ENCODE assay signal across 28 cellular contexts in genomic region chr12:60997979-60998378, GRCh38.
"Had no signal": no experiment of that assay in that cellular context is flagged by ENCODE, and none has a peak within 500 bp of the region (broad histone marks: within the 10 kb centered on the region; RNA-seq: fewer than 3 reads in every experiment).

No MANE protein-coding gene starts in this region.

- H3K36me3 ChIP-seq: stomach, suprapubic skin, thoracic aorta, thyroid gland, tibial artery, tibial nerve, transverse colon, upper lobe of left lung, upper lobe of right lung, uterus, vagina had no signal

- H3K4me3 Mint-ChIP-seq: stimulated activated effector memory CD8-positive, alpha-beta T cell treated with anti-CD3 and anti-CD28 coated beads, Interleukin-12 subunit alpha, Interleukin-12 subunit beta, amount 100 ng/mL, for 72 hours; stimulated activated memory B cell treated with anti-CD40 and anti-IgM and Interleukin-4, amounts not matched to agents 10 μg/mL and 1 μg/mL and 100 μg/mL, for 72 hours; stimulated activated naive B cell treated with anti-CD40 and anti-IgM and Interleukin-4, amounts not matched to agents 10 μg/mL and 1 μg/mL and 100 μg/mL, for 72 hours; stimulated activated naive CD8-positive, alpha-beta T cell treated with anti-CD3 and anti-CD28 coated beads, Interleukin-15, amount 100 ng/mL, for 72 hours; stimulated activated naive CD8-positive, alpha-beta T cell treated with anti-CD3 and anti-CD28 coated beads, Interleukin-15, Interleukin-2, amounts not matched to agents 100 ng/mL and 50 ng/mL, for 24 hours; type B pancreatic cell had no signal

- H3K27me3 ChIP-seq: stomach, suprapubic skin, testis, thyroid gland, tibial artery, tibial nerve, transverse colon, upper lobe of left lung, upper lobe of right lung, uterus, vagina had no signal

- H3K4me3 ChIP-seq: stomach, suprapubic skin, testis, thoracic aorta, thyroid gland, tibial artery, tibial nerve, transverse colon, upper lobe of left lung, upper lobe of right lung, uterus, vagina had no signal

- H3K9me3 ChIP-seq: suprapubic skin, testis, thoracic aorta, thyroid gland, tibial artery, transverse colon, uterus, vagina had no signal

- ATAC-seq: stimulated activated effector memory CD8-positive, alpha-beta T cell treated with anti-CD3 and anti-CD28 coated beads, Interleukin-12 subunit alpha, Interleukin-12 subunit beta, amount 100 ng/mL, for 72 hours; stimulated activated memory B cell treated with anti-CD40 and anti-IgM and Interleukin-4, amounts not matched to agents 10 μg/mL and 1 μg/mL and 100 μg/mL, for 72 hours; stimulated activated naive B cell treated with anti-CD40 and anti-IgM and Interleukin-4, amounts not matched to agents 10 μg/mL and 1 μg/mL and 100 μg/mL, for 72 hours; stimulated activated naive CD8-positive, alpha-beta T cell treated with anti-CD3 and anti-CD28 coated beads, Interleukin-15, amount 100 ng/mL, for 72 hours; stimulated activated naive CD8-positive, alpha-beta T cell treated with anti-CD3 and anti-CD28 coated beads, Interleukin-15, Interleukin-2, amounts not matched to agents 100 U/mL and 50 U/mL, for 24 hours; upper lobe of right lung had no signal

- H3K27ac ChIP-seq: stomach, suprapubic skin, testis, thoracic aorta, thyroid gland, tibial artery, tibial nerve, transverse colon, upper lobe of left lung, upper lobe of right lung, uterus, vagina had no signal

- H3K9me3 Mint-ChIP-seq: type B pancreatic cell had no signal

- H3K36me3 Mint-ChIP-seq: stimulated activated effector memory CD8-positive, alpha-beta T cell treated with anti-CD3 and anti-CD28 coated beads, Interleukin-12 subunit alpha, Interleukin-12 subunit beta, amount 100 ng/mL, for 72 hours; stimulated activated memory B cell treated with anti-CD40 and anti-IgM and Interleukin-4, amounts not matched to agents 10 μg/mL and 1 μg/mL and 100 μg/mL, for 72 hours; stimulated activated naive B cell treated with anti-CD40 and anti-IgM and Interleukin-4, amounts not matched to agents 10 μg/mL and 1 μg/mL and 100 μg/mL, for 72 hours; type B pancreatic cell had no signal

- H3K27me3 Mint-ChIP-seq: stimulated activated memory B cell treated with anti-CD40 and anti-IgM and Interleukin-4, amounts not matched to agents 10 μg/mL and 1 μg/mL and 100 μg/mL, for 72 hours; stimulated activated naive B cell treated with anti-CD40 and anti-IgM and Interleukin-4, amounts not matched to agents 10 μg/mL and 1 μg/mL and 100 μg/mL, for 72 hours; stimulated activated naive CD8-positive, alpha-beta T cell treated with anti-CD3 and anti-CD28 coated beads, Interleukin-15, amount 100 ng/mL, for 72 hours; stimulated activated naive CD8-positive, alpha-beta T cell treated with anti-CD3 and anti-CD28 coated beads, Interleukin-15, Interleukin-2, amounts not matched to agents 100 ng/mL and 50 ng/mL, for 24 hours; type B pancreatic cell had no signal

- H3K27ac Mint-ChIP-seq: stimulated activated effector memory CD8-positive, alpha-beta T cell treated with anti-CD3 and anti-CD28 coated beads, Interleukin-12 subunit alpha, Interleukin-12 subunit beta, amount 100 ng/mL, for 72 hours; stimulated activated memory B cell treated with anti-CD40 and anti-IgM and Interleukin-4, amounts not matched to agents 10 μg/mL and 1 μg/mL and 100 μg/mL, for 72 hours; stimulated activated naive B cell treated with anti-CD40 and anti-IgM and Interleukin-4, amounts not matched to agents 10 μg/mL and 1 μg/mL and 100 μg/mL, for 72 hours; stimulated activated naive CD8-positive, alpha-beta T cell treated with anti-CD3 and anti-CD28 coated beads, Interleukin-15, amount 100 ng/mL, for 72 hours; stimulated activated naive CD8-positive, alpha-beta T cell treated with anti-CD3 and anti-CD28 coated beads, Interleukin-15, Interleukin-2, amounts not matched to agents 100 ng/mL and 50 ng/mL, for 24 hours; type B pancreatic cell had no signal

- DNase-seq: stimulated activated CD4-positive, alpha-beta T cell treated with anti-CD3 and anti-CD28 coated beads, Interleukin-2, amount 100 ng/mL, for 48 hours; stimulated activated CD4-positive, alpha-beta T cell treated with anti-CD3 and anti-CD28 coated beads, Interleukin-4, amount 100 ng/mL, for 1 hour; stimulated activated CD4-positive, alpha-beta T cell treated with anti-CD3 and anti-CD28 coated beads, Interleukin-4, amount 100 ng/mL, for 24 hours; stimulated activated CD4-positive, alpha-beta T cell treated with anti-CD3 and anti-CD28 coated beads, Interleukin-4, amount 100 ng/mL, for 4 hours; stimulated activated CD8-positive, alpha-beta memory T cell treated with anti-CD3 and anti-CD28 coated beads, Interleukin-4, amount 100 ng/mL, for 48 hours; stimulated activated naive B cell treated with anti-CD40 and anti-IgM and Interleukin-4, amounts not matched to agents 10 μg/mL and 1 μg/mL and 100 μg/mL, for 72 hours; stimulated activated naive CD4-positive, alpha-beta T cell; stimulated activated naive CD4-positive, alpha-beta T cell treated with Interleukin-2 at 50 U/mL for 16 hours; stimulated activated naive CD8-positive, alpha-beta T cell treated with anti-CD3 and anti-CD28 coated beads, Interleukin-15, amount 100 ng/mL, for 72 hours; stimulated activated naive CD8-positive, alpha-beta T cell treated with anti-CD3 and anti-CD28 coated beads, Interleukin-15, Interleukin-2, amounts not matched to agents 100 U/mL and 50 U/mL, for 24 hours; stomach; substantia nigra; testis; thyroid gland; tibial artery; transverse colon; trophoblast cell; upper lobe of left lung; upper lobe of right lung; uterus had no signal

- H3K4me1 Mint-ChIP-seq: stimulated activated effector memory CD8-positive, alpha-beta T cell treated with anti-CD3 and anti-CD28 coated beads, Interleukin-12 subunit alpha, Interleukin-12 subunit beta, amount 100 ng/mL, for 72 hours; stimulated activated memory B cell treated with anti-CD40 and anti-IgM and Interleukin-4, amounts not matched to agents 10 μg/mL and 1 μg/mL and 100 μg/mL, for 72 hours; stimulated activated naive B cell treated with anti-CD40 and anti-IgM and Interleukin-4, amounts not matched to agents 10 μg/mL and 1 μg/mL and 100 μg/mL, for 72 hours; stimulated activated naive CD8-positive, alpha-beta T cell treated with anti-CD3 and anti-CD28 coated beads, Interleukin-15, amount 100 ng/mL, for 72 hours had no signal

- H3K4me1 ChIP-seq: stomach, suprapubic skin, testis, thyroid gland, tibial artery, tibial nerve, transverse colon, upper lobe of left lung, upper lobe of right lung, uterus, vagina had no signal
